Comparison of ENCODE assay signal across 11 cellular contexts in genomic region chr11:78349614-78350013, GRCh38.
DNase-seq lines count a peak whose midpoint lies in the region; ATAC-seq and TF ChIP-seq lines count a peak whose summit lies in the region.
"Had no signal": no experiment of that assay in that cellular context is flagged by ENCODE, and none has a peak within 500 bp of the region (broad histone marks: within the 10 kb centered on the region; RNA-seq: fewer than 3 reads in every experiment).

No MANE protein-coding gene starts in this region.

- intact Hi-C loops in IMR-90 (cut with micrococcal nuclease) (no loop called here), ascending aorta (cut with DNase I) (no loop called here)

- H3K56ac ChIP-seq in IMR-90 (ENCODE audit: extremely low read depth, insufficient read depth, low read length) = no peak overlapping the region

- H2BK20ac ChIP-seq in IMR-90 (ENCODE audit: low read depth, low read length) = no peak overlapping the region

- H3K79me1 ChIP-seq in IMR-90 (ENCODE audit: low read depth in 1 of 2, low read length in 2 of 2) = peaks cover 20 to 39% of the 10 kb centered on the region in 2 experiments

- peak; percentile 31 for DNase-seq in IMR-90
- DNase-seq in ascending aorta (ENCODE audit: low spot score in 2 of 2) = no peak
- DNase-seq in lung (ENCODE audit: low spot score) = no peak
- no peak for DNase-seq in NCI-H1048 (lab: John Stamatoyannopoulos, UW)
- DNase-seq: activated T-cell treated with anti-CD3 and anti-CD28 coated beads, Interleukin-2, amount 50 U/mL, for 72 hours; effector memory CD4-positive, alpha-beta T cell; stimulated activated CD4-positive, alpha-beta T cell treated with anti-CD3 and anti-CD28 coated beads, Interleukin-4, amount 100 ng/mL, for 1 hour; SW 1271 had no signal

- H3K27me3 ChIP-seq in IMR-90 (ENCODE audit: control insufficient read depth, insufficient read depth, low read length) (no peaks in the 10 kb centered on the region), ascending aorta (no peaks in the 10 kb centered on the region), lung (ENCODE audit: control insufficient read depth, insufficient read depth) (no peaks in the 10 kb centered on the region), subcutaneous abdominal adipose tissue (ENCODE audit: control insufficient read depth in 5 of 5, insufficient read depth in 4 of 5, low read length in 5 of 5) (no peaks in the 10 kb centered on the region)

- H3K4ac ChIP-seq in IMR-90 (ENCODE audit: low read depth, low read length) = peak overlapping the region; percentile 5; the same call in 1 of the 2 replicates

- BruUV-seq in IMR-90 (replicated peaks; lab: Mats Ljungman, UMichigan) = no TSS peak

- H2BK15ac ChIP-seq in IMR-90 (ENCODE audit: low read depth, low read length) = no peak overlapping the region

- POLR2A ChIA-PET in IMR-90 (lab: Charles Lee; ENCODE audit: unreplicated experiment) = no interaction called here

- peak overlapping the region; percentile 55; the same call in 1 of the 2 replicates for H3K18ac ChIP-seq in IMR-90 (ENCODE audit: low read depth, low read length)

- in situ Hi-C loops in IMR-90 (cut with MboI; ENCODE audit: low sequenced_read_pairs) = no loop called here

- H4K20me1 ChIP-seq in IMR-90 (ENCODE audit: insufficient read depth, low read length) = no peaks in the 10 kb centered on the region; the same call in 1 of the 2 replicates

- peak overlapping the region; percentile 76 for H3K9ac ChIP-seq in IMR-90 (ENCODE audit: low read depth, low read length)
- H3K9ac ChIP-seq in subcutaneous abdominal adipose tissue (ENCODE audit: low read length in 5 of 5) = peak overlapping the region in 3 of 5 donors; percentile 47 to 69 (median 55)

- H3K36me3 ChIP-seq in IMR-90 (ENCODE audit: control insufficient read depth, insufficient read depth, low read length) (no peaks in the 10 kb centered on the region), ascending aorta (no peaks in the 10 kb centered on the region), lung (ENCODE audit: control insufficient read depth in 2 of 2, insufficient read depth in 2 of 2, low read length in 2 of 2) (no peaks in the 10 kb centered on the region), subcutaneous abdominal adipose tissue (ENCODE audit: control insufficient read depth in 5 of 5, insufficient read depth in 5 of 5, low read length in 5 of 5) (no peaks in the 10 kb centered on the region)

- no peak overlapping the region for H2AK9ac ChIP-seq in IMR-90 (replicated peaks; ENCODE audit: low read depth, low read length, poor library complexity)

- H2AK5ac ChIP-seq in IMR-90 (ENCODE audit: low read depth, low read length) = no peak overlapping the region

- H3K9me3 ChIP-seq in IMR-90 (ENCODE audit: control insufficient read depth, insufficient read depth, low read length) (no peaks in the 10 kb centered on the region), ascending aorta (no peaks in the 10 kb centered on the region), lung (ENCODE audit: control insufficient read depth in 2 of 2, insufficient read depth in 1 of 2, low read length in 1 of 2) (no peaks in the 10 kb centered on the region), subcutaneous abdominal adipose tissue (ENCODE audit: control insufficient read depth in 5 of 5, low read length in 5 of 5) (no peaks in the 10 kb centered on the region)

- H3K9me1 ChIP-seq in IMR-90 (ENCODE audit: insufficient read depth, low read length) = no peaks in the 10 kb centered on the region

- peak overlapping the region; percentile 66 for H3K14ac ChIP-seq in IMR-90 (replicated peaks; ENCODE audit: low read depth, low read length)

- CTCF ChIA-PET in IMR-90 (lab: Yijun Ruan, JAX) = interaction anchor here (1.7 kb wide), 1 partner anchor 215 kb away, joined by 5 read pairs; no protein-coding TSS in a partner anchor

- H3K4me1 ChIP-seq in IMR-90 (ENCODE audit: control insufficient read depth, insufficient read depth, low read length) (peaks cover 8% of the 10 kb centered on the region), ascending aorta (peaks cover 5 to 58% of the 10 kb centered on the region in 2 donors), lung (ENCODE audit: control insufficient read depth in 2 of 2, insufficient read depth in 2 of 2, low read length in 2 of 2) (peaks cover 7 to 45% of the 10 kb centered on the region in 2 donors), subcutaneous abdominal adipose tissue (ENCODE audit: control insufficient read depth in 5 of 5, insufficient read depth in 5 of 5, low read length in 5 of 5) (peaks cover 12 to 61% (median 49%) of the 10 kb centered on the region in 5 donors)

- no peak for TF ChIP-seq CTCF in IMR-90 (conservative IDR thresholded peaks at IDR 0.05; ENCODE audit: low read depth, low read length)
- no peak for TF ChIP-seq CTCF in ascending aorta (IDR thresholded peaks at IDR 0.05)
- TF ChIP-seq CTCF in lung (IDR thresholded peaks at IDR 0.05; ENCODE audit: control extremely low read depth, extremely low read depth) = no peak

- WGBS in IMR-90 (ENCODE audit: extremely low coverage in 2 of 2, insufficient read length in 1 of 2), 2 experiments = no CpG with 5 or more reads among the region's 3 CpGs
- WGBS in lung, 2 donors = 40 to 43% methylated on average over 3 of the region's 3 CpGs

- peak overlapping the region; percentile 67; the same call in 1 of the 2 replicates for H3K23ac ChIP-seq in IMR-90 (ENCODE audit: low read depth, low read length)

- H3K27ac ChIP-seq in IMR-90 (ENCODE audit: insufficient read depth, low read length) (peak overlapping the region; percentile 78; the same call in 1 of the 2 replicates), ascending aorta (peak overlapping the region; percentile 58 to 61), lung (ENCODE audit: low read depth in 1 of 2, low read length in 1 of 2) (peak overlapping the region; percentile 64 to 77), subcutaneous abdominal adipose tissue (ENCODE audit: low read depth, low read length) (peak overlapping the region; percentile 92)

- TF ChIP-seq RAD21 in IMR-90 (IDR thresholded peaks at IDR 0.05; ENCODE audit: low read length) = no peak

- dilution Hi-C loops in IMR-90 (cut with HindIII; ENCODE audit: low sequenced_read_pairs, unreplicated experiment) = no loop called here

- peak overlapping the region; percentile 74 for H3K4me2 ChIP-seq in IMR-90 (ENCODE audit: low read depth, low read length)

- H3K4me3 ChIP-seq in IMR-90 (ENCODE audit: insufficient read depth, low read depth, low read length) (no peak overlapping the region), ascending aorta (peak overlapping the region; percentile 28 to 39), lung (no peak overlapping the region), subcutaneous abdominal adipose tissue (ENCODE audit: low read depth in 1 of 5, low read length in 5 of 5) (peak overlapping the region in 2 of 5 donors; percentile 39 to 43)

- H4K91ac ChIP-seq in IMR-90 (ENCODE audit: insufficient read depth, low read depth, low read length) = no peak overlapping the region

- 0 out of 2 replicates have a peak overlapping the region, but pooled peaks have one; percentile 20 for H2BK120ac ChIP-seq in IMR-90 (ENCODE audit: low read depth, low read length)

- ATAC-seq in IMR-90 (ENCODE audit: low read depth) = peak; percentile 8; the same call in 1 of the 2 replicates
- no peak for ATAC-seq in lung (ENCODE audit: insufficient read depth, low FRiP score)
- no peak for ATAC-seq in GM18498 (IDR thresholded peaks at IDR 0.05; ENCODE audit: unreplicated experiment)
- ATAC-seq in HG03521 (IDR thresholded peaks at IDR 0.05; ENCODE audit: unreplicated experiment) = no peak
- ATAC-seq: activated T-cell treated with anti-CD3 and anti-CD28 coated beads, Interleukin-2, amount 50 U/mL, for 72 hours had no signal

- H2BK5ac ChIP-seq in IMR-90 (ENCODE audit: low read depth, low read length, poor library complexity, severe bottlenecking) = no peak overlapping the region

- no peak overlapping the region for H2AFZ ChIP-seq in IMR-90 (replicated peaks; ENCODE audit: low read length, poor library complexity)

- TF ChIP-seq POLR2A in IMR-90 (IDR thresholded peaks at IDR 0.05; ENCODE audit: low read depth, low read length) = no peak

- peak overlapping the region; percentile 39 to 69; a peak in 3 of 4 replicates for H4K8ac ChIP-seq in IMR-90 (ENCODE audit: low read depth in 2 of 2, low read length in 2 of 2)

- no peak overlapping the region; the same call in 1 of the 2 replicates for H4K5ac ChIP-seq in IMR-90 (ENCODE audit: low read depth, low read length)

TF ChIP-seq in IMR-90, 13 proteins besides CTCF, POLR2A, EP300 and RAD21:
- TF ChIP-seq USF2 (IDR thresholded peaks at IDR 0.05; ENCODE audit: low read depth, low read length) (no peak), ELK1 (IDR thresholded peaks at IDR 0.05; ENCODE audit: borderline replicate concordance, low read depth, low read length) (no peak), RFX5 (IDR thresholded peaks at IDR 0.05; ENCODE audit: low read depth, low read length) (no peak), FOS (IDR thresholded peaks at IDR 0.05; ENCODE audit: low read depth, low read length) (no peak), BHLHE40 (IDR thresholded peaks at IDR 0.05; ENCODE audit: low read depth, low read length) (no peak), MAZ (IDR thresholded peaks at IDR 0.05; ENCODE audit: borderline replicate concordance, low read depth, low read length) (no peak), CHD1 (IDR thresholded peaks at IDR 0.05; ENCODE audit: low read depth, low read length) (no peak), MAFK (IDR thresholded peaks at IDR 0.05; ENCODE audit: low read depth, low read length) (no peak), MXI1 (IDR thresholded peaks at IDR 0.05; ENCODE audit: borderline replicate concordance, low read depth, low read length) (no peak), SMC3 (IDR thresholded peaks at IDR 0.05; ENCODE audit: low read depth, low read length) (no peak), RCOR1 (IDR thresholded peaks at IDR 0.05; ENCODE audit: insufficient replicate concordance, low read length) (no peak), NFE2L2 (IDR thresholded peaks at IDR 0.05; ENCODE audit: low read depth, low read length) (no peak)

Comparison
In these comparisons a context has a peak if more than half of its experiments do, and no peak if none do; other contexts are left out.
1. H3K4me3 ChIP-seq: peak in ascending aorta (2 of 2); none in IMR-90 (single experiment) and lung (single experiment).
2. Peak in every context shown above with its lines, with median percentiles within 50 percentile points of each other: H3K27ac ChIP-seq.